ENCODE assay signal across 1 cellular context in genomic region chr3:6807967-6808588, GRCh38.
TF ChIP-seq lines count a peak whose summit lies in the region.

No MANE protein-coding gene starts in this region.

TF ChIP-seq in WTC11, 78 proteins besides CTCF, POLR2A, EP300 and RAD21 (continued from another document):
- TF ChIP-seq ZMAT4 (CRISPR knock-in tag; IDR thresholded peaks at IDR 0.05) (no peak), ELF4 (CRISPR knock-in tag; IDR thresholded peaks at IDR 0.05; ENCODE audit: low read depth) (no peak), IRF2 (CRISPR knock-in tag; IDR thresholded peaks at IDR 0.05; ENCODE audit: borderline replicate concordance, low read depth) (no peak)
